1 cellular context compared by ENCODE assay signal in the genomic region with DNA sequence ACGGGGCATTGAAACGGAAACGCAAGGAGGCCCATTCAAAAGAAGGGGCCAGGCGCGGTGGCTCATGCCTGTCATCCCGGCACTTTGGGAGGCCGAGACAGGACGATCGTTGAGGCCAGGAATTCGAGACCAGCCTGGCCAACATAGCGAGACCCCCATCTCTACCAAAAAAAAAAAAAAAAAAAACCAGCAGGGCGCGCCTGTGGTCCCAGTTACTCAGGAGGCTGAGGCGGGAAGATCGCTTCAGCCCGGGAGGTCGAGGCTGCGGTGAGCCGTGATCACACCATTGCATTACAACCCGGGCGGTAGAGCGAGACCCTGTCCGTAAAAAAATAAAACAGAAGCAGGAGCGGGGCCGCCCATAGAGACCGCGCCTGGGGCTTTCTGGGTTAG.
TF ChIP-seq lines count a peak whose summit lies in the region.

No MANE protein-coding gene starts in this region.

TF ChIP-seq in IMR-90, 13 proteins besides CTCF, POLR2A, EP300 and RAD21:
- peak; percentile 18; the same call in 1 of the 2 replicates for TF ChIP-seq CHD1 (IDR thresholded peaks at IDR 0.05; ENCODE audit: low read depth, low read length)
- TF ChIP-seq BHLHE40 (IDR thresholded peaks at IDR 0.05; ENCODE audit: low read depth, low read length) = no peak
